In the genomic region with DNA sequence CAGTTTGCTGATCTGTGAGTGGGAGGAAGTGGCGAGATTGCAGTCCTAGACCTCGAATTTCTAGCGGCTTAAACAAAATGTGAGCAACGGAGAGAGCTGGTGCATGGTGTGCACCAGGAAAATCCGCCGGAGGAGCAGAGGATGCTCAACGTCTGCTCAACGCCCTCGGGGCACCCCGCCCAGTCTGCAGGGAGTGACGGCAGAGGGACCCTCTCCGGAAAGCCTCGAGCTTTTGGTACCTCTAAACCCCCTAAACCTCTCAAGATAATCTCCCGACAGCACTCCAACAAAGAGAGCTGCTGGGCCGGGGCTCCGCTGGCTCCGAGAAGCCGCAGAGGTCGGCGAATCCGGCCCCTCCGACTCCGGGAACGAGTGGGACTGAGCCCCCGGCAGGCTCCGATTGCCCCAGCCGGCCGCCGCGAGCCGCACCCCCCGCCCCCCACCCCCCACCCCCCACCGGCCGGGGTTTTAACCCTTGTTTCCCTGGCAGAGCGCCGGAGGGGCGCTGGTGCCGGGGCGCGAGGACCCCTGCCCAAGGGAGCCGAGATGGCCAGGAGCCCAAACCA, we compare ENCODE assay signal across 8 cellular contexts. TPM values are rescaled to one million over a fixed set of nuclear protein-coding genes. Genes with fewer than 3 reads are reported as not detected.
DNase-seq lines count a peak whose midpoint lies in the region; ATAC-seq, FAIRE-seq and TF ChIP-seq lines count a peak whose summit lies in the region.

No MANE protein-coding gene starts in this region.

- H3K4me2 ChIP-seq in BLaER1 treated with 17β-estradiol and CSF1 and Interleukin-3, amounts not matched to agents 10 nM and 100 nM = peak overlapping the region; percentile 92 to 99 (median 98)

- peak overlapping the region; percentile 52 for H3K4me3 Mint-ChIP-seq in natural killer cell treated with Interleukin-12 subunit alpha and Interleukin-12 subunit beta and Interleukin-15 and Interleukin-18, amount 100 ng/mL, for 72 hours

- H3K4me1 ChIP-seq in BLaER1 treated with 17β-estradiol and CSF1 and Interleukin-3, amounts not matched to agents 10 nM and 100 nM = peaks cover 5 to 23% (median 18%) of the 10 kb centered on the region in 10 experiments; a peak in 15 of 20 replicates
- peaks cover 4 to 9% of the 10 kb centered on the region in 2 donors for H3K4me1 ChIP-seq in breast epithelium

- FAIRE-seq in frontal cortex (lab: Jason Lieb, UNC) = no peak

- H3K27me3 Mint-ChIP-seq in natural killer cell treated with Interleukin-12 subunit alpha and Interleukin-12 subunit beta and Interleukin-15 and Interleukin-18, amount 100 ng/mL, for 72 hours = peaks cover 47 to 61% of the 10 kb centered on the region in 2 donors

- TF ChIP-seq CTCF in breast epithelium (IDR thresholded peaks at IDR 0.05) = no peak

- no peaks in the 10 kb centered on the region for H3K9me3 ChIP-seq in BLaER1 treated with 17β-estradiol and CSF1 and Interleukin-3, amounts not matched to agents 10 nM and 100 nM (replicated peaks in 1 of 11)
- H3K9me3 ChIP-seq in breast epithelium = no peaks in the 10 kb centered on the region

- H3K9me3 Mint-ChIP-seq in natural killer cell treated with Interleukin-12 subunit alpha and Interleukin-12 subunit beta and Interleukin-15 and Interleukin-18, amount 100 ng/mL, for 72 hours = no peaks in the 10 kb centered on the region

- H3K27ac ChIP-seq in BLaER1 treated with 17β-estradiol and CSF1 and Interleukin-3, amounts not matched to agents 10 nM and 100 nM = no peak overlapping the region
- no peak overlapping the region for H3K27ac ChIP-seq in breast epithelium

- peak overlapping the region in 3 of 11 experiments; percentile 47 to 51 (median 51); a peak in 2 of 22 replicates for H3K9ac ChIP-seq in BLaER1 treated with 17β-estradiol and CSF1 and Interleukin-3, amounts not matched to agents 10 nM and 100 nM

- DNase-seq in H7 (peak; percentile 78), breast epithelium (ENCODE audit: low spot score in 2 of 2) (no peak), DMS153 (lab: John Stamatoyannopoulos, UW) (no peak), inferior parietal cortex (ENCODE audit: extremely low spot score) (no peak), frontal cortex (ENCODE audit: low spot score in 2 of 2) (no peak)
- DNase-seq in natural killer cell treated with Interleukin-12 subunit alpha and Interleukin-12 subunit beta and Interleukin-15 and Interleukin-18, amount 100 ng/mL, for 72 hours (ENCODE audit: low spot score) = no peak

- ATAC-seq in natural killer cell treated with Interleukin-12 subunit alpha and Interleukin-12 subunit beta and Interleukin-15 and Interleukin-18, amount 100 ng/mL, for 72 hours = no peak
- ATAC-seq in HG03135 (IDR thresholded peaks at IDR 0.05; ENCODE audit: unreplicated experiment) = no peak

- H3K4me1 Mint-ChIP-seq in natural killer cell treated with Interleukin-12 subunit alpha and Interleukin-12 subunit beta and Interleukin-15 and Interleukin-18, amount 100 ng/mL, for 72 hours (ENCODE audit: low read depth in 2 of 2) = peaks cover 6 to 8% of the 10 kb centered on the region in 2 donors

- no peak overlapping the region for H3K27ac Mint-ChIP-seq in natural killer cell treated with Interleukin-12 subunit alpha and Interleukin-12 subunit beta and Interleukin-15 and Interleukin-18, amount 100 ng/mL, for 72 hours

- no peaks in the 10 kb centered on the region for H3K36me3 Mint-ChIP-seq in natural killer cell treated with Interleukin-12 subunit alpha and Interleukin-12 subunit beta and Interleukin-15 and Interleukin-18, amount 100 ng/mL, for 72 hours

- no peak for TF ChIP-seq POLR2A in breast epithelium (IDR thresholded peaks at IDR 0.05)

- H3K27me3 ChIP-seq in BLaER1 treated with 17β-estradiol and CSF1 and Interleukin-3, amounts not matched to agents 10 nM and 100 nM = peaks cover 71 to 82% (median 74%) of the 10 kb centered on the region in 11 experiments
- H3K27me3 ChIP-seq in H7 (ENCODE audit: control insufficient read depth, insufficient read depth, low read length) = peaks cover 73% of the 10 kb centered on the region
- peaks cover 5 to 45% of the 10 kb centered on the region in 2 donors for H3K27me3 ChIP-seq in breast epithelium

- intact Hi-C loops in breast epithelium (cut with DNase I; ENCODE audit: low total_unique reads) = no loop called here

- H4K20me1 ChIP-seq in BLaER1 treated with 17β-estradiol and CSF1 and Interleukin-3, amounts not matched to agents 10 nM and 100 nM = peaks cover 0 to 40% (median 22%) of the 10 kb centered on the region in 11 experiments; a peak in 14 of 22 replicates

- H3K4me3 ChIP-seq in BLaER1 treated with 17β-estradiol and CSF1 and Interleukin-3, amounts not matched to agents 10 nM and 100 nM = peak overlapping the region; percentile 56 to 74 (median 63); a peak in 16 of 20 replicates
- H3K4me3 ChIP-seq in H7 (ENCODE audit: insufficient read depth, low read depth, low read length) (peak overlapping the region; percentile 61), breast epithelium (peak overlapping the region; percentile 45 to 80 (median 54))

- no peaks in the 10 kb centered on the region for H3K36me3 ChIP-seq in BLaER1 treated with 17β-estradiol and CSF1 and Interleukin-3, amounts not matched to agents 10 nM and 100 nM
- H3K36me3 ChIP-seq in H7 (replicated peaks; ENCODE audit: control insufficient read depth, insufficient read depth, low read length) (no peaks in the 10 kb centered on the region), breast epithelium (no peaks in the 10 kb centered on the region)

RNA-seq across cellular contexts. Expression of a gene that starts 1.7 kb away (rescaled TPM):
- 0.67 and 0.76 TPM in 2 replicates for total RNA-seq in H7 (2014; rRNA removed; shearing (Covaris generic))
- not detected for total RNA-seq in breast epithelium
- total RNA-seq in natural killer cell treated with Interleukin-12 subunit alpha and Interleukin-12 subunit beta and Interleukin-15 and Interleukin-18, amount 100 ng/mL, for 72 hours = not detected
- 4.5 TPM for total RNA-seq in frontal cortex

RNA-seq across cellular contexts. Expression of a gene that starts 41.5 kb away (rescaled TPM):
- total RNA-seq in H7 (2014; rRNA removed; shearing (Covaris generic)) = 26.9 and 28.4 TPM in 2 replicates
- total RNA-seq in breast epithelium (10 to 100 TPM; 37.0 to 46.4 (median 43.2) TPM), frontal cortex (43.2 TPM)
- 10 to 100 TPM; 20.5 to 35.9 TPM for total RNA-seq in natural killer cell treated with Interleukin-12 subunit alpha and Interleukin-12 subunit beta and Interleukin-15 and Interleukin-18, amount 100 ng/mL, for 72 hours
